In genomic region chr1:103997631-103998030, GRCh38 we compare ENCODE assay signal across 22 cellular contexts.
"Had no signal": no experiment of that assay in that cellular context is flagged by ENCODE, and none has a peak within 500 bp of the region (broad histone marks: within the 10 kb centered on the region; RNA-seq: fewer than 3 reads in every experiment).

No MANE protein-coding gene starts in this region.

- FAIRE-seq: HepG2, RCC 7860 had no signal

- DNase-seq: IMR-90, Karpas-422, KG1, MG63, NCI-H1092 treated with DMSO at 0.1 percent for 48 hours, NCI-H1436, NCI-H187, NCI-H2029, NCI-H2081 treated with DMSO at 0.1 percent for 48 hours, NCI-H2171, NCI-H226, NCI-H446, NCI-H510A, NCI-H524 treated with DMSO at 0.1 percent for 48 hours, NCI-H69, NCI-H774, Right ventricle myocardium superior, RPMI8226, SJCRH30, T-helper 1 cell had no signal

- H3K27ac ChIP-seq: SJCRH30 had no signal

- H3K27me3 ChIP-seq: MG63, SJCRH30 had no signal

- H3K36me3 ChIP-seq: MG63, SJCRH30 had no signal

- H3K4me1 ChIP-seq: SJCRH30 had no signal

- H3K4me3 ChIP-seq: MG63, SJCRH30 had no signal

- H3K9me3 ChIP-seq: MG63, SJCRH30 had no signal
